18 cellular contexts compared by ENCODE assay signal in the genomic region with DNA sequence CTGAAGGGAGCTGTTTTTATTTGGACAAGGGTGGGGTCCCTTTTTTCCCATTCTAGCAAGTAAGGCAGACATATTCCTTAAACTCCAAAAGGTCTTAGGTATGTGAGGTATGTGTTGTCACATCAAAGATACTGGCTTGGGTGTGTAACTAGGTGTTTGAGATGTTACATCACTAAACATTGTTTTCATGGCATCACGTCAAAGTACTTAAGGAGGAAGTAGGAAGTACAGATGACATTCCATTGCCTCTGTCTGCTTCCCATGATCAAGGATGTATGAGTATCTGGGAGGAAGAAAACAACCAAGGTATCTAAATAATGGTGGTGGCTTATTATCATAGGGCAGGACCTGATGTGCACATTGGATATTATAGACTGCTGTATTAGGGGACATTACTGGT. TPM values are rescaled to one million over a fixed set of nuclear protein-coding genes. Genes with fewer than 3 reads are reported as not detected.
DNase-seq lines count a peak whose midpoint lies in the region; ATAC-seq, FAIRE-seq and TF ChIP-seq lines count a peak whose summit lies in the region.
"Had no signal": no experiment of that assay in that cellular context is flagged by ENCODE, and none has a peak within 500 bp of the region (broad histone marks: within the 10 kb centered on the region; RNA-seq: fewer than 3 reads in every experiment).

No MANE protein-coding gene starts in this region.

- no peak for TF ChIP-seq EP300 in gastroesophageal sphincter (IDR thresholded peaks at IDR 0.05)

- H3K27me3 Mint-ChIP-seq in WTC11 (ENCODE audit: low read depth), result no peaks in the 10 kb centered on the region

- H3K79me2 ChIP-seq in smooth muscle cell (ENCODE audit: low read depth), result peaks cover 80% of the 10 kb centered on the region
- H3K79me2 ChIP-seq in Karpas-422 (ENCODE audit: low read length), result peaks cover 67% of the 10 kb centered on the region

- H3K9me2 ChIP-seq in Karpas-422 (replicated peaks; ENCODE audit: insufficient read depth, low read length), result no peaks in the 10 kb centered on the region

- H3K4me2 ChIP-seq in smooth muscle cell (no peak overlapping the region), Karpas-422 (ENCODE audit: low read depth, low read length, poor library complexity, severe bottlenecking) (no peak overlapping the region)

- POLR2A ChIA-PET in WTC11 (lab: Charles Lee), result no interaction called here

- no peak overlapping the region for H3K4me3 Mint-ChIP-seq in WTC11

- H3K9me3 Mint-ChIP-seq in WTC11, result no peaks in the 10 kb centered on the region

- H2AFZ ChIP-seq in smooth muscle cell (ENCODE audit: low read depth) (no peak overlapping the region), Karpas-422 (ENCODE audit: low read length) (no peak overlapping the region)

- H3K4me1 Mint-ChIP-seq in WTC11, result no peaks in the 10 kb centered on the region

- H3K4me3 ChIP-seq in fibroblast of the aortic adventitia (ENCODE audit: low read depth, low read length) (no peak overlapping the region), smooth muscle cell (no peak overlapping the region), Karpas-422 (ENCODE audit: low read length) (no peak overlapping the region), gastroesophageal sphincter (no peak overlapping the region)
- no peak overlapping the region for H3K4me3 ChIP-seq in effector memory CD4-positive, alpha-beta T cell (ENCODE audit: insufficient read depth, low read depth, low read length, poor library complexity, severe bottlenecking)
- H3K4me3 ChIP-seq: testis had no signal

- no peaks in the 10 kb centered on the region for H3K27me3 ChIP-seq in smooth muscle cell (ENCODE audit: low read depth)
- no peaks in the 10 kb centered on the region for H3K27me3 ChIP-seq in Karpas-422 (ENCODE audit: low read length)
- H3K27me3 ChIP-seq in gastroesophageal sphincter, result no peaks in the 10 kb centered on the region
- no peaks in the 10 kb centered on the region for H3K27me3 ChIP-seq in effector memory CD4-positive, alpha-beta T cell (replicated peaks; ENCODE audit: control insufficient read depth, insufficient read depth, low read length, poor library complexity, severe bottlenecking)
- H3K27me3 ChIP-seq: testis had no signal

- H4K20me1 ChIP-seq in smooth muscle cell (ENCODE audit: low read depth) (peaks cover 98% of the 10 kb centered on the region), Karpas-422 (ENCODE audit: insufficient read depth, low read depth, low read length) (peaks cover 23% of the 10 kb centered on the region)

- H3K27ac ChIP-seq in smooth muscle cell (ENCODE audit: low read depth) (peak overlapping the region; percentile 13), Karpas-422 (ENCODE audit: low read length) (no peak overlapping the region), gastroesophageal sphincter (no peak overlapping the region)
- H3K27ac ChIP-seq in effector memory CD4-positive, alpha-beta T cell (ENCODE audit: insufficient read depth, low read length, poor library complexity, severe bottlenecking), result no peak overlapping the region
- H3K27ac ChIP-seq: C4-2B, testis had no signal

- H3F3A ChIP-seq in smooth muscle cell (ENCODE audit: low read depth), result no peaks in the 10 kb centered on the region

- H3K9me3 ChIP-seq in smooth muscle cell (replicated peaks; ENCODE audit: low read depth) (no peaks in the 10 kb centered on the region), Karpas-422 (ENCODE audit: low read length) (no peaks in the 10 kb centered on the region), gastroesophageal sphincter (no peaks in the 10 kb centered on the region)
- no peaks in the 10 kb centered on the region for H3K9me3 ChIP-seq in effector memory CD4-positive, alpha-beta T cell (ENCODE audit: control insufficient read depth, low read length)
- H3K9me3 ChIP-seq: testis had no signal

- TF ChIP-seq POLR2A in gastroesophageal sphincter (IDR thresholded peaks at IDR 0.05), result no peak

- no peak overlapping the region for H3K27ac Mint-ChIP-seq in WTC11

- peak; percentile 33 for FAIRE-seq in GM19239 (lab: Jason Lieb, UNC)
- FAIRE-seq: frontal cortex had no signal

- TF ChIP-seq CTCF in WTC11 (IDR thresholded peaks at IDR 0.05) (no peak), fibroblast of the aortic adventitia (IDR thresholded peaks at IDR 0.05; ENCODE audit: insufficient read depth, low read length) (no peak), smooth muscle cell (IDR thresholded peaks at IDR 0.05; ENCODE audit: borderline replicate concordance, insufficient read depth, poor library complexity, severe bottlenecking) (no peak), gastroesophageal sphincter (IDR thresholded peaks at IDR 0.05) (no peak)

- H3K9ac ChIP-seq in smooth muscle cell (ENCODE audit: low read depth) (no peak overlapping the region), Karpas-422 (ENCODE audit: low read length) (no peak overlapping the region)

- peaks cover 39% of the 10 kb centered on the region for H3K36me3 Mint-ChIP-seq in WTC11

- CTCF ChIA-PET in WTC11 (lab: Charles Lee), result no interaction called here

- no peak for DNase-seq in GM19239 (ENCODE audit: insufficient read length, low spot score)
- no peak for DNase-seq in WTC11 (ENCODE audit: low spot score)
- DNase-seq in fibroblast of the aortic adventitia (ENCODE audit: low read depth), result peak; percentile 27
- DNase-seq in smooth muscle cell (lab: John Stamatoyannopoulos, UW; ENCODE audit: unreplicated experiment), result no peak
- DNase-seq in Karpas-422, result no peak
- no peak for DNase-seq in effector memory CD4-positive, alpha-beta T cell
- DNase-seq: activated CD4-positive, alpha-beta T cell treated with anti-CD3 and anti-CD28 coated beads, Interleukin-2, amount 50 U/mL, for 4 hours; activated effector memory CD4-positive, alpha-beta T cell treated with Interleukin-2 at 50 U/mL for 16 hours; aorta; NCI-H1092 treated with DMSO at 0.1 percent for 48 hours; NCI-H345; posterior cingulate gyrus; stimulated activated CD4-positive, alpha-beta T cell treated with anti-CD3 and anti-CD28 coated beads, Interleukin-15, amount 100 ng/mL, for 24 hours; T1000; testis had no signal

- whole genome bisulfite sequencing in smooth muscle cell (ENCODE audit: low lambda C conversion rate), result 77% methylated on average over 1 of the region's 1 CpG
- 67% methylated on average over 1 of the region's 1 CpG for WGBS in gastroesophageal sphincter (ENCODE audit: low coverage in 1 of 2), 2 donors

- H3K36me3 ChIP-seq in smooth muscle cell (ENCODE audit: low read depth) (peaks cover 41% of the 10 kb centered on the region), Karpas-422 (ENCODE audit: insufficient read depth, low read length) (peaks cover 68% of the 10 kb centered on the region), gastroesophageal sphincter (peaks cover 0 to 71% of the 10 kb centered on the region in 2 donors)
- peaks cover 56% of the 10 kb centered on the region for H3K36me3 ChIP-seq in effector memory CD4-positive, alpha-beta T cell (ENCODE audit: control insufficient read depth, insufficient read depth, low read length)

- ATAC-seq in WTC11, result no peak
- ATAC-seq in gastroesophageal sphincter, result no peak

- H3K4me1 ChIP-seq in smooth muscle cell (ENCODE audit: low read depth) (no peaks in the 10 kb centered on the region), Karpas-422 (ENCODE audit: low read length) (peaks cover 13% of the 10 kb centered on the region), gastroesophageal sphincter (peaks cover 0 to 23% (median 4%) of the 10 kb centered on the region in 3 donors)
- no peaks in the 10 kb centered on the region for H3K4me1 ChIP-seq in effector memory CD4-positive, alpha-beta T cell (ENCODE audit: control insufficient read depth, insufficient read depth, low read length, poor library complexity, severe bottlenecking)
- H3K4me1 ChIP-seq: testis had no signal

TF ChIP-seq in WTC11, 78 proteins besides CTCF, POLR2A, EP300 and RAD21:
- TF ChIP-seq, protein P1, sequence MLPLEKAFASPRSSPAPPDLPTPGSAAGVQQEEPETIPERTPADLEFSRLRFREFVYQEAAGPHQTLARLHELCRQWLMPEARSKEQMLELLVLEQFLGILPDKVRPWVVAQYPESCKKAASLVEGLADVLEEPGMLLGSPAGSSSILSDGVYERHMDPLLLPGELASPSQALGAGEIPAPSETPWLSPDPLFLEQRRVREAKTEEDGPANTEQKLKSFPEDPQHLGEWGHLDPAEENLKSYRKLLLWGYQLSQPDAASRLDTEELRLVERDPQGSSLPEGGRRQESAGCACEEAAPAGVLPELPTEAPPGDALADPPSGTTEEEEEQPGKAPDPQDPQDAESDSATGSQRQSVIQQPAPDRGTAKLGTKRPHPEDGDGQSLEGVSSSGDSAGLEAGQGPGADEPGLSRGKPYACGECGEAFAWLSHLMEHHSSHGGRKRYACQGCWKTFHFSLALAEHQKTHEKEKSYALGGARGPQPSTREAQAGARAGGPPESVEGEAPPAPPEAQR (CRISPR knock-in tag; IDR thresholded peaks at IDR 0.05), result no peak
- TF ChIP-seq TP53 (CRISPR knock-in tag; IDR thresholded peaks at IDR 0.05), result no peak
- TF ChIP-seq ZNF317 (CRISPR knock-in tag; IDR thresholded peaks at IDR 0.05; ENCODE audit: borderline replicate concordance, low read depth), result peak; percentile 59; the same call in 1 of the 2 replicates

RNA-seq across cellular contexts. Expression of gene CD302, which starts 39.3 kb away (rescaled TPM):
- total RNA-seq in WTC11 (2021) (1.4 to 2.5 TPM (median 1.8 TPM) in 3 replicates), fibroblast of the aortic adventitia (ENCODE audit: low replicate concordance) (23.0 and 33.0 TPM in 2 replicates), smooth muscle cell (1.6 and 2.2 TPM in 2 replicates), gastroesophageal sphincter (10 to 100 TPM; 19.0 to 60.0 (median 38.5) TPM)
- polyA plus RNA-seq in smooth muscle cell, result 1.00 and 2.0 TPM in 2 replicates
- total RNA-seq in Karpas-422 (2014; rRNA removed; shearing (Covaris generic); ENCODE audit: low replicate concordance), result not detected in 2 replicates

RNA-seq across cellular contexts. Expression of gene MARCHF7, which starts 46.4 kb away (rescaled TPM):
- total RNA-seq in WTC11 (2021) (84.0 to 109 TPM (median 97.6 TPM) in 3 replicates), fibroblast of the aortic adventitia (ENCODE audit: low replicate concordance) (24.2 and 191 TPM in 2 replicates), smooth muscle cell (235 and 280 TPM in 2 replicates), gastroesophageal sphincter (100 to 1,000 TPM in 2 of 4 donors, 10 to 100 TPM in 2; 86.6 to 129 (median 108) TPM)
- polyA plus RNA-seq in smooth muscle cell, result 97.1 and 110 TPM in 2 replicates
- total RNA-seq in Karpas-422 (2014; rRNA removed; shearing (Covaris generic); ENCODE audit: low replicate concordance), result 44.3 and 78.0 TPM in 2 replicates
